14 cellular contexts compared by ENCODE assay signal in the genomic region with DNA sequence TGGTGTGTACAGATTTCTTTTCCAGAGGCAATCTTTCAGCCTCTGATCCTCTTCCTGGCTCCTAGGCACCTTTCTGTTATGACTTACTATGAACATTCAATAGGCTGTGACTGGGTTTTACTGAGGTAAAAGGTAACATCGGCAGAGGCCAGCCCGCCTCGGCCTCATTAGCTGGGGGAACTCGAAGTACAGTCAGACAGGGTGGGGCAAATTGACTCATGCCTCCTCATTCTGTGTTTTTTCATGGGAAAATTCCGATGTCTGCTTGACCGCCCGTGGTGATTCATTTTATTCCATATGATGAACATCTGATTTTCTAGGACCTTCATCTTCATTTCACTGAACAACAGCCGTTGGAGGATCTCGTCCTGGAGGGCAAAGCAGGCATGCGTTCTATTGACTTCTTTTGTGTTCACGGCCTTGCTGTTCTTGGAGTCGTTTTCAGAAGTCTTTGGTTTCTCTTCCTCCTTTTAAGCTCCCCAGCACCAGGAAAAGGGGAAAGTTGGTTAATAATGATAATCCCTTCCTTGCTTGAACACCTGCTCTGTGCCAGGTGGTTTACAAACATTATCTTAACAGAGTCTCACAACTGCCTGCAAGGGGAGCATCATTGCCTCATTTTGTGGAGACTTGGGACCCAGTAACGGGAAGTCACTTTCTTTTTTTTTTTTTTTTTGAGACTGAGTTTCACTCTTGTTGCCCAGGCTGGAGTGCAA. TPM values are rescaled to one million over a fixed set of nuclear protein-coding genes. Genes with fewer than 3 reads are reported as not detected.
A peak's percentile ranks its signal among the peaks of the same experiment; 100 is the strongest.
DNase-seq lines count a peak whose midpoint lies in the region; ATAC-seq and TF ChIP-seq lines count a peak whose summit lies in the region.
"Had no signal": no experiment of that assay in that cellular context is flagged by ENCODE, and none has a peak within 500 bp of the region (broad histone marks: within the 10 kb centered on the region; RNA-seq: fewer than 3 reads in every experiment).

No MANE protein-coding gene starts in this region.

- no peak overlapping the region for H3K4me3 ChIP-seq in RWPE2 (ENCODE audit: severe bottlenecking)
- H3K4me3 ChIP-seq in fibroblast of mammary gland (ENCODE audit: control insufficient read depth, low read depth, low read length), result no peak overlapping the region
- H3K4me3 ChIP-seq: colonic mucosa, thoracic aorta had no signal

- H3K27me3 ChIP-seq in RWPE2 (ENCODE audit: insufficient read depth, poor library complexity, severe bottlenecking), result no peaks in the 10 kb centered on the region
- H3K27me3 ChIP-seq: colonic mucosa had no signal

- H3K9me3 ChIP-seq in RWPE2 (ENCODE audit: severe bottlenecking), result no peaks in the 10 kb centered on the region
- H3K9me3 ChIP-seq: colonic mucosa, thoracic aorta had no signal

- H3K27ac ChIP-seq in RWPE2 (ENCODE audit: poor library complexity, severe bottlenecking), result peak overlapping the region; percentile 98
- H3K27ac ChIP-seq: colonic mucosa, thoracic aorta, VCaP had no signal

- H3K36me3 ChIP-seq in RWPE2 (ENCODE audit: low read depth), result no peaks in the 10 kb centered on the region
- H3K36me3 ChIP-seq: colonic mucosa, thoracic aorta had no signal

- peak; percentile 31 to 60 for DNase-seq in NOMO-1 (lab: John Stamatoyannopoulos, UW; ENCODE audit: unreplicated experiment in 2 of 2)
- DNase-seq in NOMO-1 treated with dmso at 0.1 percent for 144 hours (lab: John Stamatoyannopoulos, UW; ENCODE audit: unreplicated experiment), result no peak
- DNase-seq in RWPE2 (ENCODE audit: low spot score), result peak; percentile 94
- DNase-seq in fibroblast of mammary gland (ENCODE audit: low read depth), result peak; percentile 92
- peak; percentile 67 for DNase-seq in ureter (ENCODE audit: low spot score)
- no peak for DNase-seq in NCI-H748 (lab: John Stamatoyannopoulos, UW; ENCODE audit: unreplicated experiment)
- DNase-seq: colonic mucosa; NCI-H748 treated with DMSO at 0.1 percent for 48 hours; stimulated activated CD4-positive, alpha-beta T cell treated with anti-CD3 and anti-CD28 coated beads, Interleukin-4, amount 100 ng/mL, for 4 hours had no signal

- peaks cover 15% of the 10 kb centered on the region for H3K4me1 ChIP-seq in RWPE2 (ENCODE audit: insufficient read depth, poor library complexity, severe bottlenecking)
- H3K4me1 ChIP-seq: colonic mucosa had no signal

- TF ChIP-seq CTCF in RWPE2 (IDR thresholded peaks at IDR 0.05; ENCODE audit: poor library complexity, severe bottlenecking), result no peak
- no peak for TF ChIP-seq CTCF in fibroblast of mammary gland (conservative IDR thresholded peaks at IDR 0.05; ENCODE audit: control insufficient read depth, insufficient read depth, low read depth, low read length)

- ATAC-seq in RWPE2 (ENCODE audit: low read depth), result peak; percentile 97
- ATAC-seq in GM18502 (IDR thresholded peaks at IDR 0.05; ENCODE audit: poor library complexity, unreplicated experiment), result no peak
- ATAC-seq in HG02571 (IDR thresholded peaks at IDR 0.05; ENCODE audit: unreplicated experiment), result no peak

RNA-seq across cellular contexts. Expression of gene TEX46, which starts 4.8 kb away (rescaled TPM):
- not detected for total RNA-seq in ureter
- total RNA-seq: activated T-helper 2 cell treated with anti-CD3 and anti-CD28 coated beads, Interferon-gamma antibody, Interleukin-2, Interleukin-4, amounts not matched to agents 10 μg/mL and 5 μg/mL and 100 μg/mL, durations not matched to agents 14 hours and 24 hours and 36 hours; colonic mucosa; thoracic aorta had no signal

RNA-seq across cellular contexts. Expression of gene KDM1A, which starts 8.4 kb away (rescaled TPM):
- 75.6 TPM for total RNA-seq in ureter

RNA-seq across cellular contexts. Expression of gene LACTBL1, which starts 38.2 kb away (rescaled TPM):
- total RNA-seq in ureter, result not detected
- total RNA-seq: activated T-helper 2 cell treated with anti-CD3 and anti-CD28 coated beads, Interferon-gamma antibody, Interleukin-2, Interleukin-4, amounts not matched to agents 10 μg/mL and 5 μg/mL and 100 μg/mL, durations not matched to agents 14 hours and 24 hours and 36 hours; colonic mucosa; thoracic aorta had no signal

Comparison
In these comparisons a context has a peak if more than half of its experiments do, and no peak if none do; other contexts are left out.
1. DNase-seq: peak in NOMO-1 (2 of 2), RWPE2 (single experiment), fibroblast of mammary gland (single experiment) and ureter (single experiment); none in NOMO-1 treated with dmso at 0.1 percent for 144 hours (single experiment) and NCI-H748 (single experiment).